ENCODE assay signal across 17 cellular contexts in the genomic region with DNA sequence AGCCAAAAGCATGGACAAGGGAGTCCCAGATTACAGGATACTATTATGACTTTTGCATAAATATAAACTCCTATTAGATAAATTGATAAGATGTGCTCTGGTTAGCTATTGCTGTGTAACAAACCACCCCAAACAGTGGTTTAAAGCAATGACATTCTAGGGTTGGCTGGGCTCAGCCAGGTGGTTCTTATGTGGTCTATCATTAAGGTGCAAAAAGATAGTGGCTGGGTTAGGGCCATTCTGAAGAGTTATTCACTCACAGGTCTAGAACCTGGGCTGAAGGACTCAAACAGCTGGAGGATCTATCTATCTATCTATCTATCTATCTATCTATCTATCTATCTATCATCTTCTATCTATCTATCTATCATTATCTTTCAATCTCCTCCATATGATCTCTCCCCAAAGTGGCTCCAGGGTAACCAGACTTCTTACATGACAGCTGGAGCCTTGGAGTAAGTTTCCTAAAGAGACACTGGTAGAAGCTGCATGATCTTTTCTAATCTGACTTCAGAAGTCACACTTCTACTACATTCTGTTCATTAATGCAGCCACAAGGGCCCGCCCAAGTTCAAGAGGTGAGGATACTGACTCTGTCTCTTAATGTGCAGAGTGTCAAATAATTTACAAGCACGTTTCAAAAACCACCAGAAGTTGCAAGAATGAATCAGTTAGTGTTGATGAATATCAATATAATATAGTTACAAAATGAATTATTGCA.
DNase-seq lines count a peak whose midpoint lies in the region; ATAC-seq and TF ChIP-seq lines count a peak whose summit lies in the region.
"Had no signal": no experiment of that assay in that cellular context is flagged by ENCODE, and none has a peak within 500 bp of the region (broad histone marks: within the 10 kb centered on the region; RNA-seq: fewer than 3 reads in every experiment).

No MANE protein-coding gene starts in this region.

- no peak overlapping the region for H3K4me3 Mint-ChIP-seq in activated CD4-positive, alpha-beta T cell treated with anti-CD3 and anti-CD28 coated beads, Interleukin-2, amount 10 ng/mL, durations not matched to agents 7 days and 5 days
- no peak overlapping the region for H3K4me3 Mint-ChIP-seq in CD4-positive, alpha-beta T cell
- H3K4me3 Mint-ChIP-seq: CD4-positive, alpha-beta memory T cell had no signal

- no peaks in the 10 kb centered on the region for H3K79me2 ChIP-seq in OCI-LY7 (ENCODE audit: insufficient read depth, low read depth, low read length)

- peaks cover 24% of the 10 kb centered on the region for H3K9me3 Mint-ChIP-seq in activated CD4-positive, alpha-beta T cell treated with anti-CD3 and anti-CD28 coated beads, Interleukin-2, amount 10 ng/mL, durations not matched to agents 7 days and 5 days
- H3K9me3 Mint-ChIP-seq in CD4-positive, alpha-beta T cell: no peaks in the 10 kb centered on the region
- H3K9me3 Mint-ChIP-seq: naive B cell had no signal

- peaks cover 27% of the 10 kb centered on the region for H3K36me3 Mint-ChIP-seq in activated CD4-positive, alpha-beta T cell treated with anti-CD3 and anti-CD28 coated beads, Interleukin-2, amount 10 ng/mL, durations not matched to agents 7 days and 5 days (ENCODE audit: low read depth)
- H3K36me3 Mint-ChIP-seq in CD4-positive, alpha-beta T cell (ENCODE audit: low read depth): no peaks in the 10 kb centered on the region
- H3K36me3 Mint-ChIP-seq: CD4-positive, alpha-beta memory T cell; naive B cell had no signal

- H3K4me1 ChIP-seq in OCI-LY7 (ENCODE audit: insufficient read depth, low read length, poor library complexity, severe bottlenecking) (peaks cover 29% of the 10 kb centered on the region), esophagus squamous epithelium (peaks cover 7 to 30% (median 14%) of the 10 kb centered on the region in 3 donors)
- H3K4me1 ChIP-seq: A549, colonic mucosa had no signal

- H3K27me3 ChIP-seq in CD4-positive, alpha-beta T cell (ENCODE audit: control insufficient read depth, insufficient read depth, low read length): no peaks in the 10 kb centered on the region
- H3K27me3 ChIP-seq in esophagus squamous epithelium: peaks cover 0 to 1% (median 0%) of the 10 kb centered on the region in 4 donors
- H3K27me3 ChIP-seq: colonic mucosa had no signal

- intact Hi-C loops in OCI-LY7 (cut with micrococcal nuclease; ENCODE audit: unreplicated experiment): no loop called here
- intact Hi-C loops in CD4-positive, alpha-beta T cell (cut with DNase I, micrococcal nuclease): no loop called here
- intact Hi-C loops in esophagus squamous epithelium (cut with DNase I): no loop called here

- H3K27ac ChIP-seq in OCI-LY7 (ENCODE audit: low read depth, low read length, poor library complexity, severe bottlenecking): no peak overlapping the region
- no peak overlapping the region for H3K27ac ChIP-seq in CD4-positive, alpha-beta T cell (ENCODE audit: low read depth, low read length)
- H3K27ac ChIP-seq in esophagus squamous epithelium: peak overlapping the region in 1 of 4 donors; percentile 61
- H3K27ac ChIP-seq: A549, colonic mucosa had no signal

- H3K27ac Mint-ChIP-seq in activated CD4-positive, alpha-beta T cell treated with anti-CD3 and anti-CD28 coated beads, Interleukin-2, amount 10 ng/mL, durations not matched to agents 7 days and 5 days: no peak overlapping the region
- no peak overlapping the region for H3K27ac Mint-ChIP-seq in CD4-positive, alpha-beta T cell

- BruUV-seq in OCI-LY7 (replicated peaks; lab: Mats Ljungman, UMichigan): no TSS peak

- H3K4me3 ChIP-seq in OCI-LY7 (ENCODE audit: low read depth, low read length, poor library complexity, severe bottlenecking) (no peak overlapping the region), fibroblast of villous mesenchyme (ENCODE audit: low read depth, low read length) (no peak overlapping the region), esophagus squamous epithelium (no peak overlapping the region)
- H3K4me3 ChIP-seq: A549, colonic mucosa, lower lobe of right lung had no signal

- H3K36me3 ChIP-seq in OCI-LY7 (ENCODE audit: insufficient read depth, low read length): no peaks in the 10 kb centered on the region
- H3K36me3 ChIP-seq in esophagus squamous epithelium: no peaks in the 10 kb centered on the region
- H3K36me3 ChIP-seq: colonic mucosa, lower lobe of right lung had no signal

- CTCF ChIA-PET in activated CD4-positive, alpha-beta T cell treated with anti-CD3 and anti-CD28 coated beads, Interleukin-2, amount 10 ng/mL, durations not matched to agents 7 days and 5 days (lab: Charles Lee): interaction anchor here (1.4 kb wide), 1 partner anchor 106 kb away, joined by 4 read pairs; the partner anchor contains the start of gene CCR1
- CTCF ChIA-PET in OCI-LY7 (lab: Charles Lee; ENCODE audit: unreplicated experiment): no interaction called here
- CTCF ChIA-PET in CD4-positive, alpha-beta T cell (lab: Charles Lee): no interaction called here

- no peaks in the 10 kb centered on the region for H3K9me2 ChIP-seq in OCI-LY7 (ENCODE audit: insufficient read depth, low read length)

- 0 out of 2 replicates have a peak, but pooled peaks have one; percentile 12 for TF ChIP-seq CTCF in OCI-LY7 (conservative IDR thresholded peaks at IDR 0.05; ENCODE audit: low read length)
- peak; percentile 8 for TF ChIP-seq CTCF in fibroblast of villous mesenchyme (IDR thresholded peaks at IDR 0.05; ENCODE audit: insufficient read depth, low read depth, low read length)
- no peak for TF ChIP-seq CTCF in CD4-positive, alpha-beta T cell (IDR thresholded peaks at IDR 0.05)
- TF ChIP-seq CTCF in esophagus squamous epithelium (IDR thresholded peaks at IDR 0.05): peak in 1 of 6 experiments; percentile 22

- no peaks in the 10 kb centered on the region for H4K20me1 ChIP-seq in OCI-LY7 (ENCODE audit: insufficient read depth, low read length)

- POLR2A ChIA-PET in activated CD4-positive, alpha-beta T cell treated with anti-CD3 and anti-CD28 coated beads, Interleukin-2, amount 10 ng/mL, durations not matched to agents 7 days and 5 days (lab: Charles Lee): no interaction called here
- POLR2A ChIA-PET in OCI-LY7 (lab: Charles Lee): interaction anchor here (1.2 kb wide), 1 partner anchor 265 kb away, joined by 6 read pairs; no protein-coding TSS in a partner anchor
- POLR2A ChIA-PET in CD4-positive, alpha-beta T cell (lab: Charles Lee): no interaction called here

- H3K4me2 ChIP-seq in OCI-LY7 (ENCODE audit: low read length): no peak overlapping the region
- H3K4me2 ChIP-seq: A549 had no signal

- ATAC-seq in CD4-positive, alpha-beta T cell (ENCODE audit: poor library complexity): no peak
- ATAC-seq: A549, lower lobe of right lung had no signal

- H2AFZ ChIP-seq in OCI-LY7 (ENCODE audit: low read length): no peak overlapping the region

- H3K4me1 Mint-ChIP-seq in activated CD4-positive, alpha-beta T cell treated with anti-CD3 and anti-CD28 coated beads, Interleukin-2, amount 10 ng/mL, durations not matched to agents 7 days and 5 days: peaks cover 53% of the 10 kb centered on the region
- H3K4me1 Mint-ChIP-seq in CD4-positive, alpha-beta T cell (ENCODE audit: low read depth): peaks cover 38% of the 10 kb centered on the region

- WGBS in esophagus squamous epithelium, 2 donors: 50 to 62% methylated on average over 2 of the region's 2 CpGs

- H3K27me3 Mint-ChIP-seq in activated CD4-positive, alpha-beta T cell treated with anti-CD3 and anti-CD28 coated beads, Interleukin-2, amount 10 ng/mL, durations not matched to agents 7 days and 5 days: peaks cover 46% of the 10 kb centered on the region
- no peaks in the 10 kb centered on the region for H3K27me3 Mint-ChIP-seq in CD4-positive, alpha-beta T cell
- H3K27me3 Mint-ChIP-seq: CD4-positive, alpha-beta memory T cell; naive B cell had no signal

- DNase-seq in activated CD4-positive, alpha-beta T cell treated with anti-CD3 and anti-CD28 coated beads for 48 hours: peak; percentile 28
- DNase-seq in activated CD4-positive, alpha-beta T cell treated with anti-CD3 and anti-CD28 coated beads, Interleukin-2, amount 10 ng/mL, durations not matched to agents 7 days and 5 days: no peak
- DNase-seq in ELR (ENCODE audit: low read depth) (peak; percentile 24), OCI-LY7 (ENCODE audit: low spot score) (no peak), fibroblast of villous mesenchyme (ENCODE audit: low read depth) (no peak), esophagus squamous epithelium (lab: John Stamatoyannopoulos, UW) (no peak), NCI-H69 (lab: John Stamatoyannopoulos, UW) (no peak)
- no peak for DNase-seq in CD4-positive, alpha-beta T cell
- DNase-seq: activated CD4-positive, alpha-beta T cell treated with anti-CD3 and anti-CD28 coated beads, Interleukin-2, amount 50 U/mL, for 4 hours; CD4-positive, alpha-beta memory T cell; colonic mucosa; lower lobe of right lung; naive B cell; NCI-H1436; NCI-H226; T-helper 9 cell had no signal

- no peak for TF ChIP-seq POLR2A in esophagus squamous epithelium (IDR thresholded peaks at IDR 0.05)

- H3K9me3 ChIP-seq in OCI-LY7 (ENCODE audit: low read length) (peaks cover 5% of the 10 kb centered on the region; the same call in 1 of the 2 replicates), esophagus squamous epithelium (no peaks in the 10 kb centered on the region)
- H3K9me3 ChIP-seq in CD4-positive, alpha-beta T cell (ENCODE audit: control insufficient read depth, low read length): no peaks in the 10 kb centered on the region
- H3K9me3 ChIP-seq: A549, colonic mucosa, lower lobe of right lung had no signal

Comparison
In these comparisons a context has a peak if more than half of its experiments do, and no peak if none do; other contexts are left out.
1. DNase-seq: peak in activated CD4-positive, alpha-beta T cell treated with anti-CD3 and anti-CD28 coated beads for 48 hours (single experiment) and ELR (single experiment); none in activated CD4-positive, alpha-beta T cell treated with anti-CD3 and anti-CD28 coated beads, Interleukin-2, amount 10 ng/mL, durations not matched to agents 7 days and 5 days (single experiment), OCI-LY7 (single experiment), fibroblast of villous mesenchyme (single experiment), CD4-positive, alpha-beta T cell (0 of 10), esophagus squamous epithelium (single experiment) and NCI-H69 (single experiment).